1 cellular context compared by ENCODE assay signal in genomic region chr19:49579193-49579592, GRCh38.
TF ChIP-seq lines count a peak whose summit lies in the region.

No MANE protein-coding gene starts in this region.

TF ChIP-seq in A549, 52 proteins besides CTCF, POLR2A, EP300 and RAD21 (continued from another document):
- TF ChIP-seq JUNB (IDR thresholded peaks at IDR 0.05) (no peak), HOXB13 (CRISPR knock-in tag; IDR thresholded peaks at IDR 0.05; ENCODE audit: low read depth) (0 out of 2 replicates have a peak, but pooled peaks have one; percentile 23), RFX5 (IDR thresholded peaks at IDR 0.05) (no peak), KDM1A (IDR thresholded peaks at IDR 0.05; ENCODE audit: low read depth) (no peak), CEBPB (IDR thresholded peaks at IDR 0.05) (no peak), FOSB (CRISPR knock-in tag; IDR thresholded peaks at IDR 0.05) (no peak), ZNF302 (CRISPR knock-in tag; IDR thresholded peaks at IDR 0.05) (peak; percentile 53; the same call in 1 of the 2 replicates), CBX8 (IDR thresholded peaks at IDR 0.05) (no peak), RNF2 (IDR thresholded peaks at IDR 0.05; ENCODE audit: borderline replicate concordance, low read depth) (no peak), MYC (IDR thresholded peaks at IDR 0.05; ENCODE audit: borderline replicate concordance, low read length) (no peak), ELK1 (IDR thresholded peaks at IDR 0.05; ENCODE audit: low read depth, low read length) (no peak), PBX3 (IDR thresholded peaks at IDR 0.05) (no peak), FOXS1 (CRISPR knock-in tag; IDR thresholded peaks at IDR 0.05) (no peak), E2F6 (IDR thresholded peaks at IDR 0.05; ENCODE audit: borderline replicate concordance, low read depth) (no peak)
